In genomic region chr1:32500387-32501209, GRCh38 we compare ENCODE assay signal across 7 cellular contexts. TPM values are rescaled to one million over a fixed set of nuclear protein-coding genes. Genes with fewer than 3 reads are reported as not detected.
A peak's percentile ranks its signal among the peaks of the same experiment; 100 is the strongest.
DNase-seq lines count a peak whose midpoint lies in the region; ATAC-seq and TF ChIP-seq lines count a peak whose summit lies in the region.

No MANE protein-coding gene starts in this region.

- no peaks in the 10 kb centered on the region for H3K9me3 Mint-ChIP-seq in activated naive CD8-positive, alpha-beta T cell treated with anti-CD3 and anti-CD28 coated beads for 36 hours

- H3K4me1 Mint-ChIP-seq in activated naive CD8-positive, alpha-beta T cell treated with anti-CD3 and anti-CD28 coated beads for 36 hours = peaks cover 2% of the 10 kb centered on the region

- CTCF ChIA-PET in GM10248 (lab: Yijun Ruan, JAX) = interaction anchor here (1.0 kb wide), 1 partner anchor 371 kb away, joined by 4 read pairs; no protein-coding TSS in a partner anchor

- POLR2A ChIA-PET in GM10248 (lab: Yijun Ruan, JAX) = no interaction called here

- ATAC-seq in Right ventricle myocardium inferior = peak; percentile 89

- no peaks in the 10 kb centered on the region for H3K36me3 Mint-ChIP-seq in activated naive CD8-positive, alpha-beta T cell treated with anti-CD3 and anti-CD28 coated beads for 36 hours

- intact Hi-C loops in Right ventricle myocardium inferior (cut with DNase I) = loop anchor here (10.0 kb wide), 1 partner anchor 56 kb away; no protein-coding TSS in a partner anchor

- peak overlapping the region; percentile 83 for H3K4me3 Mint-ChIP-seq in activated naive CD8-positive, alpha-beta T cell treated with anti-CD3 and anti-CD28 coated beads for 36 hours

- DNase-seq in GM10248 (ENCODE audit: extremely low spot score) = peak; percentile 74
- peak; percentile 53 for DNase-seq in HK-2 (ENCODE audit: unreplicated experiment)
- peak; percentile 68 for DNase-seq in NOMO-1 treated with DMSO at 0.1 percent for 48 hours (lab: John Stamatoyannopoulos, UW; ENCODE audit: unreplicated experiment)
- peak; percentile 31 for DNase-seq in activated naive CD8-positive, alpha-beta T cell treated with anti-CD3 and anti-CD28 coated beads for 36 hours
- peak; percentile 91 for DNase-seq in Right ventricle myocardium inferior (ENCODE audit: missing footprints)
- peak in 43 of 56 donors; percentile 9 to 66 (median 39) for DNase-seq in nucleus accumbens (lab: John Stamatoyannopoulos, UW)
- no peak for DNase-seq in NK-92 treated with Interleukin-12 subunit alpha and Interleukin-12 subunit beta, amount 100 ng/mL, for 24 hours (lab: John Stamatoyannopoulos, UW)

- TF ChIP-seq CTCF in GM10248 (IDR thresholded peaks at IDR 0.05; ENCODE audit: control extremely low read depth, extremely low read depth, low read depth, missing control alignments) = peak; percentile 31

- H3K27me3 Mint-ChIP-seq in activated naive CD8-positive, alpha-beta T cell treated with anti-CD3 and anti-CD28 coated beads for 36 hours = peaks cover 63% of the 10 kb centered on the region

- H3K27ac Mint-ChIP-seq in activated naive CD8-positive, alpha-beta T cell treated with anti-CD3 and anti-CD28 coated beads for 36 hours = no peak overlapping the region

RNA-seq across cellular contexts. Expression of gene ZBTB8B, which starts 35.7 kb away (rescaled TPM):
- total RNA-seq in activated naive CD8-positive, alpha-beta T cell treated with anti-CD3 and anti-CD28 coated beads for 36 hours = not detected
- total RNA-seq in Right ventricle myocardium inferior = not detected

RNA-seq across cellular contexts. Expression of gene ZBTB8A, which starts 38.6 kb away (rescaled TPM):
- under 1 TPM; 0.21 to 0.24 TPM for total RNA-seq in activated naive CD8-positive, alpha-beta T cell treated with anti-CD3 and anti-CD28 coated beads for 36 hours
- 2.8 TPM for total RNA-seq in Right ventricle myocardium inferior
